28 cellular contexts compared by ENCODE assay signal in genomic region chr3:152703245-152703900, GRCh38.
"Had no signal": no experiment of that assay in that cellular context is flagged by ENCODE, and none has a peak within 500 bp of the region (broad histone marks: within the 10 kb centered on the region; RNA-seq: fewer than 3 reads in every experiment).

No MANE protein-coding gene starts in this region.

- H3K4me1 ChIP-seq: adrenal gland, breast epithelium, SJCRH30 had no signal

- H3K27me3 ChIP-seq: adrenal gland, breast epithelium, Peyer's patch, SJCRH30 had no signal

- H3K9me3 Mint-ChIP-seq: activated naive CD4-positive, alpha-beta T cell treated with anti-CD3 and anti-CD28 coated beads for 36 hours; activated T-helper 17 cell treated with anti-CD3 and anti-CD28 coated beads, Interleukin-2, amount 50 U/mL, for 72 hours had no signal

- H3K27ac Mint-ChIP-seq: activated naive CD4-positive, alpha-beta T cell treated with anti-CD3 and anti-CD28 coated beads for 36 hours; activated naive CD8-positive, alpha-beta T cell; activated T-helper 17 cell treated with anti-CD3 and anti-CD28 coated beads, Interleukin-2, amount 50 U/mL, for 72 hours had no signal

- DNase-seq: activated CD4-positive, alpha-beta T cell treated with anti-CD3 and anti-CD28 coated beads for 48 hours; activated CD4-positive, alpha-beta T cell treated with anti-CD3 and anti-CD28 coated beads, Interleukin-2, amount 50 U/mL, for 48 hours; activated gamma-delta T cell; activated naive CD4-positive, alpha-beta T cell treated with anti-CD3 and anti-CD28 coated beads for 36 hours; activated T-cell treated with anti-CD3 and anti-CD28 coated beads for 4 hours; activated T-cell treated with anti-CD3 and anti-CD28 coated beads, Interleukin-2, amount 50 U/mL, for 48 hours; adrenal gland; aorta; central memory CD4-positive, alpha-beta T cell; Kasumi-1; KBM-7; NCI-H1048; NCI-H146; NCI-H1930; NCI-H345; NCI-H510A; NCI-H526 treated with DMSO at 0.1 percent for 48 hours; NCI-H82; Peyer's patch; Right ventricle myocardium superior; SJCRH30; SK-N-SH; T-helper 1 cell had no signal

- H3K4me3 Mint-ChIP-seq: activated naive CD4-positive, alpha-beta T cell treated with anti-CD3 and anti-CD28 coated beads for 36 hours; activated naive CD8-positive, alpha-beta T cell; activated T-helper 17 cell treated with anti-CD3 and anti-CD28 coated beads, Interleukin-2, amount 50 U/mL, for 72 hours had no signal

- H3K27me3 Mint-ChIP-seq: activated naive CD8-positive, alpha-beta T cell had no signal

- H3K4me3 ChIP-seq: adrenal gland, breast epithelium, Peyer's patch, SJCRH30 had no signal

- H3K36me3 ChIP-seq: adrenal gland, breast epithelium, Peyer's patch, SJCRH30 had no signal

- H3K4me2 ChIP-seq: SK-N-SH had no signal

- H3K27ac ChIP-seq: adrenal gland, breast epithelium, Peyer's patch, RWPE1, SJCRH30 had no signal

- H3K36me3 Mint-ChIP-seq: activated naive CD8-positive, alpha-beta T cell had no signal

- H3K9ac ChIP-seq: SK-N-SH had no signal

- ATAC-seq: activated CD4-positive, CD25-positive, alpha-beta regulatory T cell treated with anti-CD3 and anti-CD28 coated beads, Interleukin-2, amount 50 U/mL, for 24 hours; activated T-helper 17 cell treated with anti-CD3 and anti-CD28 coated beads, Interleukin-2, amount 50 U/mL, for 72 hours had no signal

- H3K9me3 ChIP-seq: adrenal gland, Peyer's patch, SJCRH30, SK-N-SH had no signal

- H3K4me1 Mint-ChIP-seq: activated T-helper 17 cell treated with anti-CD3 and anti-CD28 coated beads, Interleukin-2, amount 50 U/mL, for 72 hours had no signal
